Comparison of ENCODE assay signal across 17 cellular contexts in the genomic region with DNA sequence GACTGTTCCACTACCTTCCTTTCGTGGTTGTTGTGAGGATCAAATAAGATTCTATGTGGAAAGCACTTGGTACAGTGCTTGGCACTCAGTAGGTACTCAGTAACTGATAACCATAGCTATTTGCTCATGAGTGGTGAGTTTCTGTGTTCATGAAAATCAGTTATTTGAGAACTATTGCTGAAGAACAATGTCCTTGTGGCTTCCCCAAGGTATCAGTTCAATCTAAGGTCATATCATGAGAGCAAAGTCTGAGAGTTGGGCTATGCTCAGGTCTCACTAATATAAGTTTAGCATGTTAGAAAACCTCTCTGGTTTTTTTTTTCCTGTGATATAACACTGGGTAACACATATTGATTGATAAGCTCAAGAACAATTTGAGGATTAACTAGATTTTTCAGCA.
"Had no signal": no experiment of that assay in that cellular context is flagged by ENCODE, and none has a peak within 500 bp of the region (broad histone marks: within the 10 kb centered on the region; RNA-seq: fewer than 3 reads in every experiment).

No MANE protein-coding gene starts in this region.

- H3K4me3 Mint-ChIP-seq: activated B cell treated with CpG ODN at 0.5 μM for 24 hours; activated CD8-positive, alpha-beta T cell treated with anti-CD3 and anti-CD28 coated beads for 36 hours; activated naive CD4-positive, alpha-beta T cell treated with anti-CD3 and anti-CD28 coated beads, Interleukin-2, amount 50 U/mL, for 24 hours; activated T-cell treated with anti-CD3 and anti-CD28 coated beads, Interleukin-2, amount 50 U/mL, for 4 hours; naive thymus-derived CD4-positive, alpha-beta T cell; stimulated activated naive CD8-positive, alpha-beta T cell treated with anti-CD3 and anti-CD28 coated beads, Interleukin-15, amount 100 ng/mL, for 72 hours; type B pancreatic cell had no signal

- DNase-seq: activated B cell treated with CpG ODN at 0.5 μM for 24 hours; activated CD4-positive, alpha-beta T cell treated with anti-CD3 and anti-CD28 coated beads for 48 hours; activated CD8-positive, alpha-beta T cell treated with anti-CD3 and anti-CD28 coated beads for 36 hours; activated effector memory CD4-positive, alpha-beta T cell treated with anti-CD3 and anti-CD28 coated beads, Interleukin-2, amount 50 U/mL, for 16 hours; activated T-cell treated with anti-CD3 and anti-CD28 coated beads, Interleukin-2, amount 50 U/mL, for 4 hours; adrenal gland; kidney; left lung; mucosa of descending colon; naive thymus-derived CD4-positive, alpha-beta T cell; ovary; sigmoid colon; spleen; stimulated activated naive CD8-positive, alpha-beta T cell treated with anti-CD3 and anti-CD28 coated beads, Interleukin-15, amount 100 ng/mL, for 72 hours had no signal

- H3K36me3 Mint-ChIP-seq: activated naive CD4-positive, alpha-beta T cell treated with anti-CD3 and anti-CD28 coated beads, Interleukin-2, amount 50 U/mL, for 24 hours; naive thymus-derived CD4-positive, alpha-beta T cell; type B pancreatic cell had no signal

- H3K4me1 Mint-ChIP-seq: activated B cell treated with CpG ODN at 0.5 μM for 24 hours; activated naive CD4-positive, alpha-beta T cell treated with anti-CD3 and anti-CD28 coated beads, Interleukin-2, amount 50 U/mL, for 24 hours; naive thymus-derived CD4-positive, alpha-beta T cell; stimulated activated naive CD8-positive, alpha-beta T cell treated with anti-CD3 and anti-CD28 coated beads, Interleukin-15, amount 100 ng/mL, for 72 hours had no signal

- H3K27me3 Mint-ChIP-seq: activated B cell treated with CpG ODN at 0.5 μM for 24 hours; activated CD8-positive, alpha-beta T cell treated with anti-CD3 and anti-CD28 coated beads for 36 hours; activated naive CD4-positive, alpha-beta T cell treated with anti-CD3 and anti-CD28 coated beads, Interleukin-2, amount 50 U/mL, for 24 hours; stimulated activated naive CD8-positive, alpha-beta T cell treated with anti-CD3 and anti-CD28 coated beads, Interleukin-15, amount 100 ng/mL, for 72 hours; type B pancreatic cell had no signal

- ATAC-seq: activated CD8-positive, alpha-beta T cell treated with anti-CD3 and anti-CD28 coated beads for 36 hours; activated T-cell treated with anti-CD3 and anti-CD28 coated beads, Interleukin-2, amount 50 U/mL, for 4 hours; esophagus mucosa; left lung; mucosa of descending colon; naive thymus-derived CD4-positive, alpha-beta T cell; stimulated activated naive CD8-positive, alpha-beta T cell treated with anti-CD3 and anti-CD28 coated beads, Interleukin-15, amount 100 ng/mL, for 72 hours had no signal

- H3K9me3 Mint-ChIP-seq: activated B cell treated with CpG ODN at 0.5 μM for 24 hours; activated CD8-positive, alpha-beta T cell treated with anti-CD3 and anti-CD28 coated beads for 36 hours; activated naive CD4-positive, alpha-beta T cell treated with anti-CD3 and anti-CD28 coated beads, Interleukin-2, amount 50 U/mL, for 24 hours; activated T-cell treated with anti-CD3 and anti-CD28 coated beads, Interleukin-2, amount 50 U/mL, for 4 hours; naive thymus-derived CD4-positive, alpha-beta T cell; stimulated activated naive CD8-positive, alpha-beta T cell treated with anti-CD3 and anti-CD28 coated beads, Interleukin-15, amount 100 ng/mL, for 72 hours; type B pancreatic cell had no signal

- H3K27ac Mint-ChIP-seq: activated B cell treated with CpG ODN at 0.5 μM for 24 hours; activated CD8-positive, alpha-beta T cell treated with anti-CD3 and anti-CD28 coated beads for 36 hours; activated naive CD4-positive, alpha-beta T cell treated with anti-CD3 and anti-CD28 coated beads, Interleukin-2, amount 50 U/mL, for 24 hours; naive thymus-derived CD4-positive, alpha-beta T cell; stimulated activated naive CD8-positive, alpha-beta T cell treated with anti-CD3 and anti-CD28 coated beads, Interleukin-15, amount 100 ng/mL, for 72 hours; type B pancreatic cell had no signal
